10 cellular contexts compared by ENCODE assay signal in the genomic region with DNA sequence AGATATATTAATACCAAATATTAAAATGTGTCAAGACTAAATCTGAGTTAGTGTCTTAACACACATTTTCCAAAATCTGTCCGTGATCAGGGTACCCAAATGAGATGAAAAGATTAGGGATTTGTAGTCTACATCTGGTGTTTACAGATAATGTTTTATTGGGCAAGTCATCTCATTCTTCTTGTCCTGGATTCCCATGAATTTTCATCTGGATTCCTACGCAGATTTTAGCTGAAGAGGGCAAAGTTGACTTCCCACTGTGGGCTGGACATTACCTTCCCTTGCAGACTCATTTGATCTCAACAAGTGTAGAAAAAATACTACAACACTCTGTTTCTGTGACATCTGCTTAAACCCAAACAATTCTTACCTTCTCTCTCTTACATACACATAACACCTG.
"Had no signal": no experiment of that assay in that cellular context is flagged by ENCODE, and none has a peak within 500 bp of the region (broad histone marks: within the 10 kb centered on the region; RNA-seq: fewer than 3 reads in every experiment).

No MANE protein-coding gene starts in this region.

- DNase-seq: GM23248, GOT3, H7, HFFc6, KBM-7 had no signal

- H3K4me3 ChIP-seq: GM23248, HAP-1 had no signal

- H3K27ac ChIP-seq: GM23248, HL-60, KMS-11 had no signal

- ATAC-seq: HCT116, HepG2 had no signal

- H3K36me3 ChIP-seq: HAP-1 had no signal

- H3K4me1 ChIP-seq: HAP-1 had no signal
